23 cellular contexts compared by ENCODE assay signal in the genomic region with DNA sequence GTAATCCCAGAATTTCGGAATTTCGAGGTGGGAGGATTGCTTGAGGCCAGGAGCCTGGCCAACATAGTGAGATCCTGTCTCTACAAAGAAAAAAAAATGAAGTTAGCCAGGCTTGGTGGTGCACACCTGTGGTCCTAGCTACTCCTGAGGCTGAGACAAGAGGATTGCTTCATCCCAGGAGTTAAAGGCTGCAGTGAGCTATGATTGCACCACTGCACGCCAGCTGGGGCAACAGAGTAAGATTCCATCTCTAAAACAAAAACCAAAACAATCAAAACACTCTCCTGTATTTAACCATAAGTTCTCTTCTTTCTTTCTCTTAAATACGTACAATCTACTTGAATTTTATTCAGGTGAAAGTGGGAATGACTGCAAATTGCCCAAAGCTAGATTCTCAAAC. TPM values are rescaled to one million over a fixed set of nuclear protein-coding genes. Genes with fewer than 3 reads are reported as not detected.
DNase-seq lines count a peak whose midpoint lies in the region; ATAC-seq, FAIRE-seq and TF ChIP-seq lines count a peak whose summit lies in the region.
"Had no signal": no experiment of that assay in that cellular context is flagged by ENCODE, and none has a peak within 500 bp of the region (broad histone marks: within the 10 kb centered on the region; RNA-seq: fewer than 3 reads in every experiment).

No MANE protein-coding gene starts in this region.

- H3K27ac ChIP-seq in HepG2 (ENCODE audit: extremely low read length, insufficient read depth, low read length) (no peak overlapping the region), right lobe of liver (no peak overlapping the region), keratinocyte (ENCODE audit: control insufficient read depth, insufficient read depth, low read length) (no peak overlapping the region), gastrocnemius medialis (no peak overlapping the region)
- H3K27ac ChIP-seq: BLaER1 had no signal

- FAIRE-seq in HepG2 (lab: Jason Lieb, UNC) (no peak), keratinocyte (lab: Jason Lieb, UNC) (peak; percentile 26)
- FAIRE-seq: A204.1, G401.6, GM12891, GM18507 had no signal

- H3K4me1 ChIP-seq in HepG2 (ENCODE audit: insufficient read depth, low read length) (peaks cover 67% of the 10 kb centered on the region), right lobe of liver (peaks cover 0 to 18% (median 3%) of the 10 kb centered on the region in 4 donors), keratinocyte (ENCODE audit: control insufficient read depth, extremely low read depth, insufficient read depth, low read length) (peaks cover 22% of the 10 kb centered on the region), gastrocnemius medialis (no peaks in the 10 kb centered on the region)
- H3K4me1 ChIP-seq: BE2C had no signal

- H3K9me3 ChIP-seq in HepG2 (ENCODE audit: low read length): no peaks in the 10 kb centered on the region
- no peaks in the 10 kb centered on the region for H3K9me3 ChIP-seq in right lobe of liver
- H3K9me3 ChIP-seq in keratinocyte (ENCODE audit: control insufficient read depth, low read depth, low read length): no peaks in the 10 kb centered on the region
- no peaks in the 10 kb centered on the region for H3K9me3 ChIP-seq in gastrocnemius medialis
- H3K9me3 ChIP-seq: BE2C, BLaER1 had no signal

- ATAC-seq in HepG2 (no peak), right lobe of liver (no peak), gastrocnemius medialis (no peak)

- H3K4me2 ChIP-seq in HepG2 (ENCODE audit: low read depth, low read length) (no peak overlapping the region), keratinocyte (ENCODE audit: control insufficient read depth, extremely low read depth, insufficient read depth, low read depth, low read length) (no peak overlapping the region)
- H3K4me2 ChIP-seq: BLaER1 had no signal

- intact Hi-C loops in HepG2 (cut with micrococcal nuclease; ENCODE audit: unreplicated experiment): loop anchor here (5.0 kb wide), 1 partner anchor 38 kb away; no protein-coding TSS in a partner anchor
- intact Hi-C loops in right lobe of liver (cut with DNase I): no loop called here
- intact Hi-C loops in gastrocnemius medialis (cut with DNase I; ENCODE audit: low total_unique reads): loop anchor here (5.0 kb wide), 1 partner anchor 38 kb away; no protein-coding TSS in a partner anchor

- no peaks in the 10 kb centered on the region for H3K36me3 ChIP-seq in HepG2 (replicated peaks in 1 of 2; ENCODE audit: control insufficient read depth in 1 of 2, insufficient read depth in 2 of 2, low read length in 2 of 2)
- H3K36me3 ChIP-seq in right lobe of liver: no peaks in the 10 kb centered on the region
- no peaks in the 10 kb centered on the region for H3K36me3 ChIP-seq in keratinocyte (ENCODE audit: control insufficient read depth in 2 of 2, extremely low read depth in 1 of 2, insufficient read depth in 2 of 2, low read length in 2 of 2)
- no peaks in the 10 kb centered on the region for H3K36me3 ChIP-seq in gastrocnemius medialis
- H3K36me3 ChIP-seq: BE2C, BLaER1 had no signal

- H3K9ac ChIP-seq in HepG2 (ENCODE audit: insufficient read depth, low read depth, low read length) (no peak overlapping the region), keratinocyte (ENCODE audit: control insufficient read depth, extremely low read depth, insufficient read depth, low read length) (no peak overlapping the region)
- H3K9ac ChIP-seq: BLaER1 had no signal

- no peak for TF ChIP-seq POLR2A in HepG2 (IDR thresholded peaks at IDR 0.05; ENCODE audit: insufficient read depth in 1 of 2, low read depth in 2 of 2, low read length in 2 of 2)
- no peak for TF ChIP-seq POLR2A in right lobe of liver (IDR thresholded peaks at IDR 0.05)
- TF ChIP-seq POLR2A in gastrocnemius medialis (IDR thresholded peaks at IDR 0.05): no peak

- H2AFZ ChIP-seq in HepG2 (ENCODE audit: low read length) (no peak overlapping the region), keratinocyte (ENCODE audit: control insufficient read depth, low read length) (no peak overlapping the region)

- no peak for TF ChIP-seq RAD21 in HepG2 (CRISPR knock-in tag; IDR thresholded peaks at IDR 0.05)

- H4K20me1 ChIP-seq in HepG2 (ENCODE audit: insufficient read depth, low read length) (no peaks in the 10 kb centered on the region), keratinocyte (ENCODE audit: control insufficient read depth, extremely low read depth, insufficient read depth, low read length) (no peaks in the 10 kb centered on the region)
- H4K20me1 ChIP-seq: BLaER1 had no signal

- H3K4me3 Mint-ChIP-seq in chondrocyte (ENCODE audit: unreplicated experiment): no peak overlapping the region
- H3K4me3 Mint-ChIP-seq: CD14-positive monocyte; CD4-positive, alpha-beta memory T cell; CD4-positive, CD25-positive, alpha-beta regulatory T cell; CD8-positive, alpha-beta memory T cell had no signal

- H3K27me3 ChIP-seq in HepG2 (ENCODE audit: control insufficient read depth in 1 of 2, insufficient read depth in 2 of 2, low read length in 2 of 2) (no peaks in the 10 kb centered on the region), right lobe of liver (no peaks in the 10 kb centered on the region), keratinocyte (ENCODE audit: control insufficient read depth, extremely low read depth, insufficient read depth, low read length) (no peaks in the 10 kb centered on the region), gastrocnemius medialis (no peaks in the 10 kb centered on the region)
- H3K27me3 ChIP-seq: BE2C, BLaER1 had no signal

- no TSS peak for BruUV-seq in HepG2 (replicated peaks; lab: Mats Ljungman, UMichigan)

- no peaks in the 10 kb centered on the region for H3K79me2 ChIP-seq in HepG2 (ENCODE audit: insufficient read depth, low read length)
- H3K79me2 ChIP-seq in keratinocyte (ENCODE audit: control insufficient read depth, insufficient read depth, low read length): no peaks in the 10 kb centered on the region

- POLR2A ChIA-PET in HepG2 (lab: Yijun Ruan, JAX): no interaction called here

- H3K4me3 ChIP-seq in HepG2 (replicated peaks in 1 of 3; ENCODE audit: insufficient read depth in 1 of 3, low read depth in 2 of 3, low read length in 3 of 3): no peak overlapping the region
- H3K4me3 ChIP-seq in right lobe of liver: no peak overlapping the region
- H3K4me3 ChIP-seq in keratinocyte (ENCODE audit: control insufficient read depth in 2 of 3, extremely low read depth in 1 of 3, insufficient read depth in 2 of 3, low read depth in 1 of 3, low read length in 3 of 3): no peak overlapping the region
- H3K4me3 ChIP-seq in gastrocnemius medialis: no peak overlapping the region
- H3K4me3 ChIP-seq: BLaER1 had no signal

- 97% methylated on average over 4 of the region's 4 CpGs for WGBS in HepG2 (ENCODE audit: low lambda C conversion rate)
- WGBS in right lobe of liver (ENCODE audit: insufficient coverage, low coverage, low lambda C conversion rate, missing lambda C conversion rate): 64% methylated on average over 3 of the region's 4 CpGs

- no peaks in the 10 kb centered on the region for H3K36me3 Mint-ChIP-seq in chondrocyte (ENCODE audit: low read depth)
- H3K36me3 Mint-ChIP-seq: CD14-positive monocyte; CD4-positive, alpha-beta memory T cell; CD4-positive, CD25-positive, alpha-beta regulatory T cell; CD8-positive, alpha-beta memory T cell had no signal

- dilution Hi-C loops in keratinocyte (cut with MboI; ENCODE audit: extremely low pct_ligation_motif_present, low sequenced_read_pairs): no loop called here

- no peaks in the 10 kb centered on the region for H3K9me1 ChIP-seq in keratinocyte (ENCODE audit: control insufficient read depth, extremely low read depth, insufficient read depth, low read length)

- no peaks in the 10 kb centered on the region for H3K27me3 Mint-ChIP-seq in chondrocyte (ENCODE audit: low read depth)

- no peak for DNase-seq in HepG2 (ENCODE audit: low spot score)
- DNase-seq in right lobe of liver: no peak
- DNase-seq in amniotic epithelial cell (ENCODE audit: low read depth): peak; percentile 5
- DNase-seq in keratinocyte (ENCODE audit: low read depth, low spot score): no peak
- no peak for DNase-seq in NCI-H345 treated with DMSO at 0.1 percent for 48 hours (lab: John Stamatoyannopoulos, UW; ENCODE audit: unreplicated experiment)
- no peak for DNase-seq in gastrocnemius medialis
- DNase-seq in chondrocyte (ENCODE audit: low spot score): no peak
- DNase-seq: 8988T; ACHN; BE2C; C1 segment of cervical spinal cord; CD4-positive, alpha-beta memory T cell; CD4-positive, CD25-positive, alpha-beta regulatory T cell; CD8-positive, alpha-beta memory T cell; COR-L47; DMS79 treated with DMSO at 0.1 percent for 48 hours; GF-D8 had no signal

- CTCF ChIA-PET in HepG2 (lab: Yijun Ruan, JAX; ENCODE audit: low intra/inter-chr PET ratio, low total read pairs): no interaction called here

- in situ Hi-C loops in HepG2 (cut with HindIII; ENCODE audit: extremely low pct_ligation_motif_present, low pct_unique_long_range_greater_than_20kb) (loop anchor here (25.0 kb wide), 1 partner anchor 652 kb away; the partner anchor contains the start of gene MALT1), gastrocnemius medialis (cut with MboI; ENCODE audit: low sequenced_read_pairs in 4 of 4) (no loop called here)

- no peak for TF ChIP-seq EP300 in HepG2 (IDR thresholded peaks at IDR 0.05; ENCODE audit: low read depth in 2 of 2, low read length in 2 of 2)
- no peak for TF ChIP-seq EP300 in HepG2 (CRISPR knock-in tag; IDR thresholded peaks at IDR 0.05; ENCODE audit: borderline replicate concordance)

- no peak for TF ChIP-seq CTCF in HepG2 (CRISPR knock-in tag; IDR thresholded peaks at IDR 0.05)
- TF ChIP-seq CTCF in right lobe of liver (IDR thresholded peaks at IDR 0.05): no peak
- no peak for TF ChIP-seq CTCF in keratinocyte (optimal IDR thresholded peaks at IDR 0.05 in 1 of 3, IDR thresholded peaks at IDR 0.05 in 1 of 3, conservative IDR thresholded peaks at IDR 0.05 in 1 of 3; ENCODE audit: extremely low read depth in 1 of 3, insufficient read depth in 2 of 3, low read length in 3 of 3)
- TF ChIP-seq CTCF in gastrocnemius medialis (IDR thresholded peaks at IDR 0.05 in 4 of 5, conservative IDR thresholded peaks at IDR 0.05 in 1 of 5): no peak
- no peak for TF ChIP-seq CTCF in chondrocyte (IDR thresholded peaks at IDR 0.05)

- no peaks in the 10 kb centered on the region for H3K9me3 Mint-ChIP-seq in chondrocyte (ENCODE audit: low read depth)
- H3K9me3 Mint-ChIP-seq: CD8-positive, alpha-beta memory T cell had no signal

- peaks cover 27% of the 10 kb centered on the region for H3K4me1 Mint-ChIP-seq in chondrocyte (ENCODE audit: low read depth)
- H3K4me1 Mint-ChIP-seq: CD4-positive, alpha-beta memory T cell; CD4-positive, CD25-positive, alpha-beta regulatory T cell; CD8-positive, alpha-beta memory T cell had no signal

- H3K27ac Mint-ChIP-seq in chondrocyte (ENCODE audit: unreplicated experiment): no peak overlapping the region
- H3K27ac Mint-ChIP-seq: CD4-positive, alpha-beta memory T cell; CD4-positive, CD25-positive, alpha-beta regulatory T cell; CD8-positive, alpha-beta memory T cell had no signal

RNA-seq across cellular contexts. Expression of gene NEDD4L, which starts 33.8 kb away (rescaled TPM):
- total RNA-seq in HepG2 (2016; rRNA removed; fragmentation: Illumina TruSeq; extraction: Trizol): 155 and 168 TPM in 2 replicates
- 227 and 244 TPM in 2 replicates for total RNA-seq in HepG2 (2016; cell fraction: cytosol; rRNA removed; fragmentation: Illumina TruSeq; extraction: Trizol; ENCODE audit: low read depth)
- total RNA-seq in HepG2 (2016; cell fraction: insoluble cytoplasmic fraction; rRNA removed; fragmentation: Illumina TruSeq; extraction: Trizol): 149 and 168 TPM in 2 replicates
- total RNA-seq in HepG2 (2016; cell fraction: membrane; rRNA removed; fragmentation: Illumina TruSeq; extraction: Trizol): 283 and 312 TPM in 2 replicates
- 149 and 177 TPM in 2 replicates for total RNA-seq in HepG2 (2016; cell fraction: nucleus; rRNA removed; fragmentation: Illumina TruSeq; extraction: Trizol)
- polyA plus RNA-seq in HepG2 (2011; rRNA removed): 390 and 395 TPM in 2 replicates
- polyA plus RNA-seq in HepG2 (2011; cell fraction: cytosol; rRNA removed): 327 and 388 TPM in 2 replicates
- polyA plus RNA-seq in HepG2 (2011; cell fraction: nucleus; rRNA removed): 350 and 369 TPM in 2 replicates
- 315 and 342 TPM in 2 replicates for polyA plus RNA-seq in HepG2 (2012)
- 321 and 361 TPM in 2 replicates for polyA plus RNA-seq in HepG2 (2016; cell fraction: cytosol; fragmentation: Illumina TruSeq; extraction: Trizol; ENCODE audit: low read depth)
- 177 and 180 TPM in 2 replicates for polyA plus RNA-seq in HepG2 (2016; cell fraction: insoluble cytoplasmic fraction; fragmentation: Illumina TruSeq; extraction: Trizol; ENCODE audit: low read depth)
- polyA plus RNA-seq in HepG2 (2016; cell fraction: membrane; fragmentation: Illumina TruSeq; extraction: Trizol; ENCODE audit: low read depth): 294 and 314 TPM in 2 replicates
- 244 and 256 TPM in 2 replicates for polyA plus RNA-seq in HepG2 (2016; cell fraction: nucleus; fragmentation: Illumina TruSeq; extraction: Trizol; ENCODE audit: insufficient read depth, low read depth)
- polyA minus RNA-seq in HepG2 (2011; rRNA and poly(A)+ RNA removed; ENCODE audit: low replicate concordance): 51.4 and 283 TPM in 2 replicates
- polyA minus RNA-seq in HepG2 (2011; cell fraction: cytosol; rRNA and poly(A)+ RNA removed): 167 and 173 TPM in 2 replicates
- polyA minus RNA-seq in HepG2 (2011; cell fraction: nucleus; rRNA and poly(A)+ RNA removed): 477 and 524 TPM in 2 replicates
- total RNA-seq in right lobe of liver: 10 to 100 TPM; 21.5 to 41.0 (median 33.2) TPM
- 27.3 to 80.8 TPM (median 52.6 TPM) in 3 replicates for polyA plus RNA-seq in keratinocyte
- polyA plus RNA-seq in keratinocyte (2011; ENCODE audit: low read depth): 109 TPM
- 39.3 and 48.6 TPM in 2 replicates for polyA plus RNA-seq in keratinocyte (2011; cell fraction: cytosol; rRNA removed)
- polyA plus RNA-seq in keratinocyte (2011; cell fraction: nucleus; rRNA removed): 117 and 140 TPM in 2 replicates
- 77.8 and 96.4 TPM in 2 replicates for polyA plus RNA-seq in keratinocyte (2012; ENCODE audit: low replicate concordance)
- 65.0 to 149 TPM (median 125 TPM) in 3 replicates for polyA minus RNA-seq in keratinocyte
- polyA minus RNA-seq in keratinocyte (2011; cell fraction: cytosol; rRNA and poly(A)+ RNA removed): 26.9 TPM
- 108 and 202 TPM in 2 replicates for polyA minus RNA-seq in keratinocyte (2011; cell fraction: nucleus; rRNA and poly(A)+ RNA removed)
- total RNA-seq in gastrocnemius medialis: 10 to 100 TPM; 27.4 to 81.5 (median 51.5) TPM
- total RNA-seq in chondrocyte: 21.6 to 27.6 TPM (median 25.8 TPM) in 3 replicates

Comparison
In these comparisons a context has a peak if more than half of its experiments do, and no peak if none do; other contexts are left out.
1. intact Hi-C loops: an anchor here in HepG2 (5.0 kb wide) and gastrocnemius medialis (5.0 kb wide); none called in right lobe of liver.